Comparison of ENCODE assay signal across 25 cellular contexts in genomic region chr5:143218563-143219170, GRCh38.
DNase-seq lines count a peak whose midpoint lies in the region; ATAC-seq, FAIRE-seq and TF ChIP-seq lines count a peak whose summit lies in the region.
"Had no signal": no experiment of that assay in that cellular context is flagged by ENCODE, and none has a peak within 500 bp of the region (broad histone marks: within the 10 kb centered on the region; RNA-seq: fewer than 3 reads in every experiment).

No MANE protein-coding gene starts in this region.

- intact Hi-C loops in A673 (cut with micrococcal nuclease; ENCODE audit: unreplicated experiment), result loop anchor here (5.0 to 10.0 kb wide), 4 partner anchors 201 to 606 kb away; no protein-coding TSS in a partner anchor

- H3K18ac ChIP-seq in mesendoderm (ENCODE audit: low read length), result peak overlapping the region; percentile 69

- peaks cover 79% of the 10 kb centered on the region for H3K4me1 Mint-ChIP-seq in activated T-cell treated with anti-CD3 and anti-CD28 coated beads, Interleukin-2, amount 50 U/mL, for 72 hours (ENCODE audit: low read depth)

- H2BK5ac ChIP-seq in mesendoderm (ENCODE audit: low read length), result peak overlapping the region; percentile 77

- no peak overlapping the region for H3K4me2 ChIP-seq in mesendoderm (ENCODE audit: low read length)
- H3K4me2 ChIP-seq: hepatocyte had no signal

- peak; percentile 68 for FAIRE-seq in GM19239 (lab: Jason Lieb, UNC)
- peak; percentile 11 for FAIRE-seq in RCC 7860 (lab: Jason Lieb, UNC)
- FAIRE-seq: astrocyte, endometrium had no signal

- H3K9ac ChIP-seq in mesendoderm (ENCODE audit: low read length), result no peak overlapping the region

- H3K23ac ChIP-seq in mesendoderm (ENCODE audit: low read length), result no peak overlapping the region

- TF ChIP-seq CTCF in A673 (conservative IDR thresholded peaks at IDR 0.05; ENCODE audit: low read depth, low read length), result no peak

- POLR2A ChIA-PET in A673 (lab: Charles Lee; ENCODE audit: low non-redundant PET), result no interaction called here

- no peak overlapping the region for H4K5ac ChIP-seq in mesendoderm (ENCODE audit: low read length)

- H3K4me3 Mint-ChIP-seq in activated T-cell treated with anti-CD3 and anti-CD28 coated beads, Interleukin-2, amount 50 U/mL, for 72 hours, result peak overlapping the region in 1 of 2 donors; percentile 13
- H3K4me3 Mint-ChIP-seq: CD4-positive, alpha-beta T cell; HFFc6; mesothelial cell of epicardium had no signal

- no peaks in the 10 kb centered on the region for H3K36me3 ChIP-seq in mesendoderm (ENCODE audit: control insufficient read depth, insufficient read depth, low read length)
- H3K36me3 ChIP-seq in A673 (ENCODE audit: insufficient read depth, low read length, poor library complexity, severe bottlenecking), result no peaks in the 10 kb centered on the region
- H3K36me3 ChIP-seq: uterus had no signal

- H3K79me2 ChIP-seq in mesendoderm (ENCODE audit: control insufficient read depth, insufficient read depth, low read length), result no peaks in the 10 kb centered on the region
- H3K79me2 ChIP-seq: hepatocyte had no signal

- H2BK15ac ChIP-seq in mesendoderm (replicated peaks; ENCODE audit: low read depth), result no peak overlapping the region

- H3K56ac ChIP-seq in mesendoderm (ENCODE audit: low read length), result peak overlapping the region; percentile 56

- no TSS peak for BruUV-seq in A673 (replicated peaks; lab: Mats Ljungman, UMichigan)

- H3K27me3 ChIP-seq in mesendoderm (ENCODE audit: insufficient read depth, low read length, poor library complexity) (no peaks in the 10 kb centered on the region), A673 (replicated peaks; ENCODE audit: insufficient read depth, low read depth, low read length, poor library complexity) (no peaks in the 10 kb centered on the region)
- H3K27me3 ChIP-seq: hepatocyte, uterus had no signal

- no peak overlapping the region for H3K4ac ChIP-seq in mesendoderm (ENCODE audit: low read depth, low read length)

- peaks cover 20% of the 10 kb centered on the region for H3K4me1 ChIP-seq in mesendoderm (ENCODE audit: control insufficient read depth, low read depth, low read length)
- peaks cover 56% of the 10 kb centered on the region for H3K4me1 ChIP-seq in A673 (ENCODE audit: insufficient read depth, low read length, poor library complexity, severe bottlenecking)
- H3K4me1 ChIP-seq: uterus had no signal

- DNase-seq in activated T-cell treated with anti-CD3 and anti-CD28 coated beads, Interleukin-2, amount 50 U/mL, for 72 hours, result no peak
- DNase-seq in activated T-cell treated with anti-CD3 and anti-CD28 coated beads, Interleukin-2, amount 50 U/mL, for 48 hours, result no peak
- DNase-seq in GM19239 (ENCODE audit: insufficient read length, low spot score) (no peak), RCC 7860 (ENCODE audit: low spot score) (peak; percentile 30), mesendoderm (peak; percentile 88), nucleus accumbens (lab: John Stamatoyannopoulos, UW) (no peak), A673 (ENCODE audit: low spot score) (no peak)
- DNase-seq: activated CD4-positive, alpha-beta T cell treated with anti-CD3 and anti-CD28 coated beads for 1 hour; activated CD8-positive, alpha-beta memory T cell treated with anti-CD3 and anti-CD28 coated beads, Interleukin-2, amount 50 U/mL, for 4 hours; activated naive CD4-positive, alpha-beta T cell treated with Interleukin-2 at 50 U/mL for 16 hours; CD4-positive, alpha-beta T cell; EL; HFFc6; NCI-H1694 treated with DMSO at 0.1 percent for 48 hours; NCI-H524 treated with DMSO at 0.1 percent for 48 hours; PC-3; stimulated activated CD8-positive, alpha-beta memory T cell treated with anti-CD3 and anti-CD28 coated beads, Interleukin-4, amount 100 ng/mL, for 48 hours; substantia nigra; T1000; uterus had no signal

- H3K9me3 Mint-ChIP-seq in activated T-cell treated with anti-CD3 and anti-CD28 coated beads, Interleukin-2, amount 50 U/mL, for 72 hours, result no peaks in the 10 kb centered on the region
- H3K9me3 Mint-ChIP-seq: CD4-positive, alpha-beta T cell; HFFc6; mesothelial cell of epicardium had no signal

- peak overlapping the region; percentile 3 for H3K27ac Mint-ChIP-seq in activated T-cell treated with anti-CD3 and anti-CD28 coated beads, Interleukin-2, amount 50 U/mL, for 72 hours
- H3K27ac Mint-ChIP-seq: CD4-positive, alpha-beta T cell; mesothelial cell of epicardium had no signal

- H3K27ac ChIP-seq in mesendoderm (ENCODE audit: low read depth, low read length), result peak overlapping the region; percentile 57
- no peak overlapping the region for H3K27ac ChIP-seq in A673 (ENCODE audit: low read depth, low read length, poor library complexity, severe bottlenecking)
- H3K27ac ChIP-seq: hepatocyte, uterus had no signal

- CTCF ChIA-PET in A673 (lab: Charles Lee), result no interaction called here

- H3K9me3 ChIP-seq in A673 (ENCODE audit: low read depth, low read length, poor library complexity, severe bottlenecking), result no peaks in the 10 kb centered on the region
- H3K9me3 ChIP-seq: uterus had no signal

- no peak overlapping the region for H4K8ac ChIP-seq in mesendoderm (ENCODE audit: low read depth, low read length)

- no peak for ATAC-seq in activated T-cell treated with anti-CD3 and anti-CD28 coated beads, Interleukin-2, amount 50 U/mL, for 72 hours (replicated peaks in 1 of 2)
- ATAC-seq in HG02938 (IDR thresholded peaks at IDR 0.05; ENCODE audit: unreplicated experiment), result no peak
- ATAC-seq: PC-3 had no signal

- no peaks in the 10 kb centered on the region for H3K27me3 Mint-ChIP-seq in activated T-cell treated with anti-CD3 and anti-CD28 coated beads, Interleukin-2, amount 50 U/mL, for 72 hours (ENCODE audit: low read depth)
- H3K27me3 Mint-ChIP-seq: CD4-positive, alpha-beta T cell had no signal

- H2AK5ac ChIP-seq in mesendoderm (ENCODE audit: low read length), result peak overlapping the region; percentile 28

- peaks cover 3 to 4% of the 10 kb centered on the region in 2 donors for H3K36me3 Mint-ChIP-seq in activated T-cell treated with anti-CD3 and anti-CD28 coated beads, Interleukin-2, amount 50 U/mL, for 72 hours (ENCODE audit: insufficient read depth in 2 of 2)
- H3K36me3 Mint-ChIP-seq: mesothelial cell of epicardium had no signal

- WGBS in mesendoderm (ENCODE audit: extremely low coverage, insufficient coverage, low lambda C conversion rate), result no CpG with 5 or more reads among the region's 4 CpGs

- H2BK120ac ChIP-seq in mesendoderm (ENCODE audit: low read depth, low read length), result no peak overlapping the region

- H3K4me3 ChIP-seq in mesendoderm (ENCODE audit: low read length) (no peak overlapping the region), A673 (ENCODE audit: low read depth, low read length, poor library complexity, severe bottlenecking) (no peak overlapping the region)
- H3K4me3 ChIP-seq: hepatocyte, uterus had no signal

- no peaks in the 10 kb centered on the region for H3K79me1 ChIP-seq in mesendoderm (ENCODE audit: low read length)

Comparison
In these comparisons a context has a peak if more than half of its experiments do, and no peak if none do; other contexts are left out.
1. DNase-seq: peak in RCC 7860 (single experiment) and mesendoderm (single experiment); none in activated T-cell treated with anti-CD3 and anti-CD28 coated beads, Interleukin-2, amount 50 U/mL, for 72 hours (0 of 2), activated T-cell treated with anti-CD3 and anti-CD28 coated beads, Interleukin-2, amount 50 U/mL, for 48 hours (0 of 2), GM19239 (single experiment), nucleus accumbens (0 of 56) and A673 (single experiment).